ENCODE assay signal across 14 cellular contexts in genomic region chr12:56336361-56337167, GRCh38. TPM values are rescaled to one million over a fixed set of nuclear protein-coding genes. Genes with fewer than 3 reads are reported as not detected.
A peak's percentile ranks its signal among the peaks of the same experiment; 100 is the strongest.
DNase-seq lines count a peak whose midpoint lies in the region; TF ChIP-seq lines count a peak whose summit lies in the region.
"Had no signal": no experiment of that assay in that cellular context is flagged by ENCODE, and none has a peak within 500 bp of the region (broad histone marks: within the 10 kb centered on the region; RNA-seq: fewer than 3 reads in every experiment).

No MANE protein-coding gene starts in this region.

- no peaks in the 10 kb centered on the region for H3K27me3 Mint-ChIP-seq in activated CD4-positive, alpha-beta T cell treated with anti-CD3 and anti-CD28 coated beads, Interleukin-2, amount 10 ng/mL, durations not matched to agents 24 days and 14 days
- no peaks in the 10 kb centered on the region for H3K27me3 Mint-ChIP-seq in activated naive CD8-positive, alpha-beta T cell

- POLR2A ChIA-PET in RWPE1 (lab: Yijun Ruan, JAX; ENCODE audit: low non-redundant PET), result interaction anchor here (0.6 kb wide), 1 partner anchor 25 kb away, joined by 3 read pairs; no protein-coding TSS in a partner anchor

- H3K4me1 Mint-ChIP-seq in activated CD4-positive, alpha-beta T cell treated with anti-CD3 and anti-CD28 coated beads, Interleukin-2, amount 10 ng/mL, durations not matched to agents 24 days and 14 days, result peaks cover 57% of the 10 kb centered on the region
- H3K4me1 Mint-ChIP-seq in activated naive CD8-positive, alpha-beta T cell (ENCODE audit: low read depth), result peaks cover 63% of the 10 kb centered on the region

- intact Hi-C loops in activated CD4-positive, alpha-beta T cell treated with anti-CD3 and anti-CD28 coated beads, Interleukin-2, amount 10 ng/mL, durations not matched to agents 24 days and 14 days (cut with micrococcal nuclease), result loop anchor here (10.0 kb wide), 1 partner anchor 298 kb away; the partner anchor contains the start of gene BAZ2A
- intact Hi-C loops in testis (cut with DNase I; ENCODE audit: low total_unique reads), result no loop called here

- DNase-seq in activated CD4-positive, alpha-beta T cell treated with anti-CD3 and anti-CD28 coated beads, Interleukin-2, amount 10 ng/mL, durations not matched to agents 24 days and 14 days, result no peak
- DNase-seq in activated CD4-positive, alpha-beta T cell treated with anti-CD3 and anti-CD28 coated beads, Interleukin-2, amount 50 U/mL, for 1 hour, result no peak
- DNase-seq in MV-4-11 (lab: John Stamatoyannopoulos, UW), result peak; percentile 99
- peak; percentile 60 for DNase-seq in pons (ENCODE audit: low spot score)
- no peak for DNase-seq in testis
- DNase-seq in effector CD8-positive, alpha-beta T cell (lab: John Stamatoyannopoulos, UW), result no peak
- no peak for DNase-seq in RWPE1 (ENCODE audit: low spot score)
- DNase-seq: activated CD4-positive, CD25-positive, alpha-beta regulatory T cell; effector memory CD4-positive, alpha-beta T cell; NCI-H187; PC-9 had no signal

- CTCF ChIA-PET in RWPE1 (lab: Yijun Ruan, JAX), result no interaction called here

- TF ChIP-seq CTCF in testis (IDR thresholded peaks at IDR 0.05) (no peak), RWPE1 (conservative IDR thresholded peaks at IDR 0.05; ENCODE audit: low read depth) (no peak)

- 85 to 86% methylated on average over 9 of the region's 9 CpGs for WGBS in testis, 2 donors

- H3K9me3 ChIP-seq in testis, result no peaks in the 10 kb centered on the region
- H3K9me3 ChIP-seq: A549 had no signal

- no peaks in the 10 kb centered on the region for H3K4me1 ChIP-seq in testis

- H3K4me3 ChIP-seq in testis, result no peak overlapping the region
- H3K4me3 ChIP-seq: A549, PC-9 had no signal

- H3K4me3 Mint-ChIP-seq in activated CD4-positive, alpha-beta T cell treated with anti-CD3 and anti-CD28 coated beads, Interleukin-2, amount 10 ng/mL, durations not matched to agents 24 days and 14 days, result peak overlapping the region; percentile 26
- H3K4me3 Mint-ChIP-seq in activated naive CD8-positive, alpha-beta T cell, result peak overlapping the region; percentile 46

- H3K36me3 ChIP-seq in testis (ENCODE audit: low read depth, missing control alignments), result no peaks in the 10 kb centered on the region

- no peak overlapping the region for H3K27ac ChIP-seq in testis
- no peak overlapping the region for H3K27ac ChIP-seq in RWPE1
- H3K27ac ChIP-seq: A549, PC-9 had no signal

- no peaks in the 10 kb centered on the region for H3K27me3 ChIP-seq in testis

- no peak for TF ChIP-seq POLR2A in testis (IDR thresholded peaks at IDR 0.05)

- H3K9me3 Mint-ChIP-seq in activated CD4-positive, alpha-beta T cell treated with anti-CD3 and anti-CD28 coated beads, Interleukin-2, amount 10 ng/mL, durations not matched to agents 24 days and 14 days, result no peaks in the 10 kb centered on the region
- H3K9me3 Mint-ChIP-seq in activated naive CD8-positive, alpha-beta T cell (ENCODE audit: low read depth), result no peaks in the 10 kb centered on the region

- H3K27ac Mint-ChIP-seq in activated CD4-positive, alpha-beta T cell treated with anti-CD3 and anti-CD28 coated beads, Interleukin-2, amount 10 ng/mL, durations not matched to agents 24 days and 14 days, result peak overlapping the region; percentile 51
- peak overlapping the region; percentile 81 for H3K27ac Mint-ChIP-seq in activated naive CD8-positive, alpha-beta T cell

- peaks cover 20% of the 10 kb centered on the region for H3K36me3 Mint-ChIP-seq in activated CD4-positive, alpha-beta T cell treated with anti-CD3 and anti-CD28 coated beads, Interleukin-2, amount 10 ng/mL, durations not matched to agents 24 days and 14 days (ENCODE audit: low read depth)
- peaks cover 11% of the 10 kb centered on the region for H3K36me3 Mint-ChIP-seq in activated naive CD8-positive, alpha-beta T cell

RNA-seq across cellular contexts. Expression of gene IL23A, which starts 2.1 kb away (rescaled TPM):
- total RNA-seq in activated CD4-positive, alpha-beta T cell treated with anti-CD3 and anti-CD28 coated beads, Interleukin-2, amount 10 ng/mL, durations not matched to agents 24 days and 14 days, result 36.0 and 36.9 TPM in 2 replicates
- 1 to 10 TPM; 8.1 to 8.4 TPM for total RNA-seq in testis
- 34.9 TPM for polyA plus RNA-seq in testis (ENCODE audit: insufficient read depth, low read depth, low replicate concordance)
- total RNA-seq: sciatic nerve had no signal

RNA-seq across cellular contexts. Expression of gene PAN2, which starts 2.8 kb away (rescaled TPM):
- 31.3 and 34.7 TPM in 2 replicates for total RNA-seq in activated CD4-positive, alpha-beta T cell treated with anti-CD3 and anti-CD28 coated beads, Interleukin-2, amount 10 ng/mL, durations not matched to agents 24 days and 14 days
- total RNA-seq in testis, result 100 to 1,000 TPM; 105 to 155 TPM
- 119 TPM for polyA plus RNA-seq in testis (ENCODE audit: insufficient read depth, low read depth, low replicate concordance)

RNA-seq across cellular contexts. Expression of gene CNPY2, which starts 20.8 kb away (rescaled TPM):
- total RNA-seq in activated CD4-positive, alpha-beta T cell treated with anti-CD3 and anti-CD28 coated beads, Interleukin-2, amount 10 ng/mL, durations not matched to agents 24 days and 14 days, result 165 and 169 TPM in 2 replicates
- total RNA-seq in testis, result 10 to 100 TPM; 62.4 to 63.3 TPM
- polyA plus RNA-seq in testis (ENCODE audit: insufficient read depth, low read depth, low replicate concordance), result 82.5 TPM

RNA-seq across cellular contexts. Expression of gene STAT2, which starts 23.3 kb away (rescaled TPM):
- 64.9 and 68.4 TPM in 2 replicates for total RNA-seq in activated CD4-positive, alpha-beta T cell treated with anti-CD3 and anti-CD28 coated beads, Interleukin-2, amount 10 ng/mL, durations not matched to agents 24 days and 14 days
- 100 to 1,000 TPM; 110 to 122 TPM for total RNA-seq in testis
- polyA plus RNA-seq in testis (ENCODE audit: insufficient read depth, low read depth, low replicate concordance), result 57.0 TPM

RNA-seq across cellular contexts. Expression of gene APOF, which starts 26.1 kb away (rescaled TPM):
- total RNA-seq in activated CD4-positive, alpha-beta T cell treated with anti-CD3 and anti-CD28 coated beads, Interleukin-2, amount 10 ng/mL, durations not matched to agents 24 days and 14 days, result not detected in 2 replicates
- not detected for total RNA-seq in testis
- not detected for polyA plus RNA-seq in testis (ENCODE audit: insufficient read depth, low read depth, low replicate concordance)
- total RNA-seq: PC-9, sciatic nerve had no signal
- polyA plus RNA-seq: A549 had no signal

Comparison
In these comparisons a context has a peak if more than half of its experiments do, and no peak if none do; other contexts are left out.
1. DNase-seq: peak in MV-4-11 (single experiment) and pons (single experiment); none in activated CD4-positive, alpha-beta T cell treated with anti-CD3 and anti-CD28 coated beads, Interleukin-2, amount 10 ng/mL, durations not matched to agents 24 days and 14 days (single experiment), activated CD4-positive, alpha-beta T cell treated with anti-CD3 and anti-CD28 coated beads, Interleukin-2, amount 50 U/mL, for 1 hour (single experiment), testis (single experiment), effector CD8-positive, alpha-beta T cell (single experiment) and RWPE1 (single experiment).